Comparison of ENCODE assay signal across 19 cellular contexts in the genomic region with DNA sequence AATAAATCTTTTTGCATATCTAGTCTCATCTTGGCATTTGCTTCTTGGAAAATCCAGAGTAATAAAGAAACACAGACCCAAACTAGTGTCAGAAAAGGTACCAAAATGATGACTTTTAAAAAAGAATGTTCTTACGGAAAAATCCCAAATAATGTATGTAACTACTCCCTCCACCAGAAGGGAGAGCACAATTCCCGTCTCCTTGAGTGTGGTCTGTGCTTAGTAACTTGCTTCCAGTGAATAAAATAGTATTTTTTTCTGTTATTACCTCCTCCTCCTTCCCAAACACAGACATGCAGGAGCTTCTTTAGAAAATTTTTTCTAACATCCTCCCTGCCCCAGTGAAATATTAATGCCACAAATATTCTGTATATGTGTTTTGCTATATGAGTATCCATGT.
"Had no signal": no experiment of that assay in that cellular context is flagged by ENCODE, and none has a peak within 500 bp of the region (broad histone marks: within the 10 kb centered on the region; RNA-seq: fewer than 3 reads in every experiment).

No MANE protein-coding gene starts in this region.

- H3K4me1 Mint-ChIP-seq: activated naive CD4-positive, alpha-beta T cell treated with anti-CD3 and anti-CD28 coated beads, Interleukin-2, amount 50 U/mL, for 24 hours; naive thymus-derived CD4-positive, alpha-beta T cell; stimulated activated naive CD8-positive, alpha-beta T cell treated with anti-CD3 and anti-CD28 coated beads, Interleukin-15, amount 100 ng/mL, for 72 hours had no signal

- H3K27me3 ChIP-seq: ascending aorta, breast epithelium, right lobe of liver, upper lobe of left lung had no signal

- H3K27me3 Mint-ChIP-seq: activated naive CD4-positive, alpha-beta T cell treated with anti-CD3 and anti-CD28 coated beads, Interleukin-2, amount 50 U/mL, for 24 hours; effector memory CD8-positive, alpha-beta T cell; naive thymus-derived CD4-positive, alpha-beta T cell; stimulated activated naive CD8-positive, alpha-beta T cell treated with anti-CD3 and anti-CD28 coated beads, Interleukin-15, amount 100 ng/mL, for 72 hours had no signal

- H3K4me3 ChIP-seq: ascending aorta, breast epithelium, right lobe of liver, smooth muscle cell, upper lobe of left lung had no signal

- H3K9me3 ChIP-seq: ascending aorta, breast epithelium, right lobe of liver, upper lobe of left lung had no signal

- DNase-seq: activated CD4-positive, alpha-beta T cell treated with anti-CD3 and anti-CD28 coated beads, Interleukin-2, amount 50 U/mL, for 1 hour; activated CD8-positive, alpha-beta memory T cell treated with anti-CD3 and anti-CD28 coated beads, Interleukin-2, amount 50 U/mL, for 4 hours; activated gamma-delta T cell; activated T-cell treated with anti-CD3 and anti-CD28 coated beads, Interleukin-2, amount 50 U/mL, for 48 hours; effector memory CD8-positive, alpha-beta T cell; mesendoderm; naive thymus-derived CD4-positive, alpha-beta T cell; right lobe of liver; stimulated activated CD4-positive, alpha-beta T cell treated with anti-CD3 and anti-CD28 coated beads, Interleukin-4, amount 100 ng/mL, for 1 hour; stimulated activated naive CD8-positive, alpha-beta T cell treated with anti-CD3 and anti-CD28 coated beads, Interleukin-15, amount 100 ng/mL, for 72 hours; T-helper 1 cell; T-helper 9 cell; upper lobe of left lung had no signal

- H3K4me1 ChIP-seq: ascending aorta, breast epithelium, parathyroid adenoma, right lobe of liver, upper lobe of left lung had no signal

- ATAC-seq: activated CD4-positive, CD25-positive, alpha-beta regulatory T cell treated with anti-CD3 and anti-CD28 coated beads, Interleukin-2, amount 50 U/mL, for 24 hours; effector memory CD8-positive, alpha-beta T cell; naive thymus-derived CD4-positive, alpha-beta T cell; stimulated activated naive CD8-positive, alpha-beta T cell treated with anti-CD3 and anti-CD28 coated beads, Interleukin-15, amount 100 ng/mL, for 72 hours had no signal

- H3K36me3 ChIP-seq: ascending aorta, breast epithelium, right lobe of liver, upper lobe of left lung had no signal

- H3K27ac ChIP-seq: ascending aorta, breast epithelium, parathyroid adenoma, right lobe of liver, upper lobe of left lung had no signal

- H3K4me3 Mint-ChIP-seq: activated naive CD4-positive, alpha-beta T cell treated with anti-CD3 and anti-CD28 coated beads, Interleukin-2, amount 50 U/mL, for 24 hours; effector memory CD8-positive, alpha-beta T cell; stimulated activated naive CD8-positive, alpha-beta T cell treated with anti-CD3 and anti-CD28 coated beads, Interleukin-15, amount 100 ng/mL, for 72 hours had no signal

- H3K9me3 Mint-ChIP-seq: activated naive CD4-positive, alpha-beta T cell treated with anti-CD3 and anti-CD28 coated beads, Interleukin-2, amount 50 U/mL, for 24 hours; effector memory CD8-positive, alpha-beta T cell; stimulated activated naive CD8-positive, alpha-beta T cell treated with anti-CD3 and anti-CD28 coated beads, Interleukin-15, amount 100 ng/mL, for 72 hours had no signal
